Comparison of ENCODE assay signal across 21 cellular contexts in genomic region chr7:136594739-136595144, GRCh38.
"Had no signal": no experiment of that assay in that cellular context is flagged by ENCODE, and none has a peak within 500 bp of the region (broad histone marks: within the 10 kb centered on the region; RNA-seq: fewer than 3 reads in every experiment).

No MANE protein-coding gene starts in this region.

- H3K4me1 ChIP-seq: psoas muscle, thyroid gland had no signal

- H3K36me3 Mint-ChIP-seq: activated naive CD4-positive, alpha-beta T cell treated with anti-CD3 and anti-CD28 coated beads, Interleukin-2, amount 50 U/mL, for 72 hours; brain; naive thymus-derived CD8-positive, alpha-beta T cell; stimulated activated effector memory CD8-positive, alpha-beta T cell treated with anti-CD3 and anti-CD28 coated beads, Interleukin-12 subunit alpha, Interleukin-12 subunit beta, amount 100 ng/mL, for 72 hours had no signal

- H3K27me3 Mint-ChIP-seq: central memory CD8-positive, alpha-beta T cell; dendritic cell treated with granulocyte-macrophage colony-stimulating factor and Interleukin-4, amounts not matched to agents 40 ng/mL and 50 ng/mL, for 4 days; naive thymus-derived CD8-positive, alpha-beta T cell; T-helper 17 cell had no signal

- H3K9me3 ChIP-seq: psoas muscle, thyroid gland had no signal

- H3K36me3 ChIP-seq: thyroid gland had no signal

- DNase-seq: activated CD4-positive, alpha-beta T cell treated with anti-CD3 and anti-CD28 coated beads for 4 hours; activated CD8-positive, alpha-beta memory T cell treated with anti-CD3 and anti-CD28 coated beads, Interleukin-2, amount 50 U/mL, for 4 hours; activated CD8-positive, alpha-beta T cell treated with anti-CD3 and anti-CD28 coated beads, Interleukin-2, amount 10 ng/mL, durations not matched to agents 7 days and 5 days; activated gamma-delta T cell; activated T-cell treated with anti-CD3 and anti-CD28 coated beads, Interleukin-2, amount 50 U/mL, for 72 hours; amygdala; effector memory CD4-positive, alpha-beta T cell; foreskin melanocyte; head of caudate nucleus; left cardiac atrium; naive thymus-derived CD8-positive, alpha-beta T cell; nucleus accumbens; psoas muscle; stimulated activated CD4-positive, alpha-beta T cell treated with anti-CD3 and anti-CD28 coated beads, Interleukin-12 subunit alpha, Interleukin-12 subunit beta, amount 100 ng/mL, for 4 hours; T-helper 17 cell; thyroid gland had no signal

- H3K4me3 Mint-ChIP-seq: activated CD8-positive, alpha-beta T cell treated with anti-CD3 and anti-CD28 coated beads, Interleukin-2, amount 10 ng/mL, durations not matched to agents 7 days and 5 days; activated T-cell treated with anti-CD3 and anti-CD28 coated beads, Interleukin-2, amount 50 U/mL, for 72 hours; brain; central memory CD8-positive, alpha-beta T cell; dendritic cell treated with granulocyte-macrophage colony-stimulating factor and Interleukin-4, amounts not matched to agents 40 ng/mL and 50 ng/mL, for 4 days; naive thymus-derived CD8-positive, alpha-beta T cell; stimulated activated effector memory CD8-positive, alpha-beta T cell treated with anti-CD3 and anti-CD28 coated beads, Interleukin-12 subunit alpha, Interleukin-12 subunit beta, amount 100 ng/mL, for 72 hours; T-helper 17 cell had no signal

- H3K4me1 Mint-ChIP-seq: brain; central memory CD8-positive, alpha-beta T cell; naive thymus-derived CD8-positive, alpha-beta T cell; stimulated activated effector memory CD8-positive, alpha-beta T cell treated with anti-CD3 and anti-CD28 coated beads, Interleukin-12 subunit alpha, Interleukin-12 subunit beta, amount 100 ng/mL, for 72 hours; T-helper 17 cell had no signal

- H3K27me3 ChIP-seq: thyroid gland had no signal

- H3K27ac Mint-ChIP-seq: activated CD8-positive, alpha-beta T cell treated with anti-CD3 and anti-CD28 coated beads, Interleukin-2, amount 10 ng/mL, durations not matched to agents 7 days and 5 days; activated naive CD4-positive, alpha-beta T cell treated with anti-CD3 and anti-CD28 coated beads, Interleukin-2, amount 50 U/mL, for 72 hours; activated T-cell treated with anti-CD3 and anti-CD28 coated beads, Interleukin-2, amount 50 U/mL, for 72 hours; brain; dendritic cell treated with granulocyte-macrophage colony-stimulating factor and Interleukin-4, amounts not matched to agents 40 ng/mL and 50 ng/mL, for 4 days; naive thymus-derived CD8-positive, alpha-beta T cell; stimulated activated effector memory CD8-positive, alpha-beta T cell treated with anti-CD3 and anti-CD28 coated beads, Interleukin-12 subunit alpha, Interleukin-12 subunit beta, amount 100 ng/mL, for 72 hours; T-helper 17 cell had no signal

- H3K27ac ChIP-seq: psoas muscle, thyroid gland had no signal

- H3K4me3 ChIP-seq: psoas muscle, thyroid gland had no signal
